ENCODE assay signal across 8 cellular contexts in genomic region chr14:59360923-59361794, GRCh38.
A peak's percentile ranks its signal among the peaks of the same experiment; 100 is the strongest.
DNase-seq lines count a peak whose midpoint lies in the region; ATAC-seq and TF ChIP-seq lines count a peak whose summit lies in the region.

No MANE protein-coding gene starts in this region.

- peak overlapping the region; percentile 35 for H3K27ac Mint-ChIP-seq in activated B cell treated with CpG ODN at 0.5 μM for 24 hours

- DNase-seq in ELR (ENCODE audit: low read depth), result peak; percentile 89
- peak; percentile 14 for DNase-seq in NCI-H2081 treated with DMSO at 0.1 percent for 48 hours (lab: John Stamatoyannopoulos, UW)
- no peak for DNase-seq in activated B cell treated with CpG ODN at 0.5 μM for 24 hours
- DNase-seq in kidney epithelial cell (ENCODE audit: low read depth), result peak; percentile 50
- peak; percentile 61 to 85 for DNase-seq in uterus
- DNase-seq in T-helper 1 cell, result no peak
- DNase-seq in activated effector memory CD4-positive, alpha-beta T cell treated with anti-CD3 and anti-CD28 coated beads, Interleukin-2, amount 50 U/mL, for 16 hours, result no peak

- no peak for TF ChIP-seq POLR2A in uterus (IDR thresholded peaks at IDR 0.05)

- H3K4me1 Mint-ChIP-seq in activated B cell treated with CpG ODN at 0.5 μM for 24 hours, result peaks cover 62% of the 10 kb centered on the region

- H3K27me3 ChIP-seq in kidney epithelial cell (ENCODE audit: control insufficient read depth, insufficient read depth, low read length) (no peaks in the 10 kb centered on the region), uterus (no peaks in the 10 kb centered on the region)

- H3K9me3 ChIP-seq in uterus, result no peaks in the 10 kb centered on the region

- ATAC-seq in activated B cell treated with CpG ODN at 0.5 μM for 24 hours (ENCODE audit: low read depth), result no peak
- ATAC-seq in HG03439 (IDR thresholded peaks at IDR 0.05; ENCODE audit: unreplicated experiment), result no peak

- no peaks in the 10 kb centered on the region for H3K27me3 Mint-ChIP-seq in activated B cell treated with CpG ODN at 0.5 μM for 24 hours

- POLR2A ChIA-PET in activated B cell treated with CpG ODN at 0.5 μM for 24 hours (lab: Charles Lee), result interaction anchor here (1.3 kb wide), 1 partner anchor 172 kb away, joined by 5 read pairs; the partner anchor contains the start of gene DAAM1

- TF ChIP-seq CTCF in activated B cell treated with CpG ODN at 0.5 μM for 24 hours (IDR thresholded peaks at IDR 0.05), result no peak
- TF ChIP-seq CTCF in kidney epithelial cell (IDR thresholded peaks at IDR 0.05; ENCODE audit: insufficient read depth, low read length, poor library complexity, severe bottlenecking), result no peak
- TF ChIP-seq CTCF in uterus (IDR thresholded peaks at IDR 0.05), result no peak

- intact Hi-C loops in activated B cell treated with CpG ODN at 0.5 μM for 24 hours (cut with micrococcal nuclease) (no loop called here), uterus (cut with DNase I; ENCODE audit: low total_unique reads) (no loop called here)

- peak overlapping the region; percentile 63 to 81 for H3K27ac ChIP-seq in uterus

- peaks cover 19% of the 10 kb centered on the region for H3K36me3 Mint-ChIP-seq in activated B cell treated with CpG ODN at 0.5 μM for 24 hours (ENCODE audit: low read depth)

- CTCF ChIA-PET in activated B cell treated with CpG ODN at 0.5 μM for 24 hours (lab: Charles Lee), result no interaction called here

- H3K9me3 Mint-ChIP-seq in activated B cell treated with CpG ODN at 0.5 μM for 24 hours, result no peaks in the 10 kb centered on the region

- peak overlapping the region; percentile 54 for H3K4me3 Mint-ChIP-seq in activated B cell treated with CpG ODN at 0.5 μM for 24 hours

- peaks cover 0 to 20% of the 10 kb centered on the region in 2 donors for H3K4me1 ChIP-seq in uterus

- H3K4me3 ChIP-seq in kidney epithelial cell (ENCODE audit: low read depth, low read length), result no peak overlapping the region
- no peak overlapping the region for H3K4me3 ChIP-seq in uterus

- H3K36me3 ChIP-seq in kidney epithelial cell (ENCODE audit: control insufficient read depth, insufficient read depth, low read length), result no peaks in the 10 kb centered on the region
- no peaks in the 10 kb centered on the region for H3K36me3 ChIP-seq in uterus

Comparison
In these comparisons a context has a peak if more than half of its experiments do, and no peak if none do; other contexts are left out.
1. DNase-seq: peak in ELR (single experiment), NCI-H2081 treated with DMSO at 0.1 percent for 48 hours (single experiment), kidney epithelial cell (single experiment) and uterus (2 of 2); none in activated B cell treated with CpG ODN at 0.5 μM for 24 hours (single experiment), T-helper 1 cell (0 of 5) and activated effector memory CD4-positive, alpha-beta T cell treated with anti-CD3 and anti-CD28 coated beads, Interleukin-2, amount 50 U/mL, for 16 hours (single experiment).